25 cellular contexts compared by ENCODE assay signal in the genomic region with DNA sequence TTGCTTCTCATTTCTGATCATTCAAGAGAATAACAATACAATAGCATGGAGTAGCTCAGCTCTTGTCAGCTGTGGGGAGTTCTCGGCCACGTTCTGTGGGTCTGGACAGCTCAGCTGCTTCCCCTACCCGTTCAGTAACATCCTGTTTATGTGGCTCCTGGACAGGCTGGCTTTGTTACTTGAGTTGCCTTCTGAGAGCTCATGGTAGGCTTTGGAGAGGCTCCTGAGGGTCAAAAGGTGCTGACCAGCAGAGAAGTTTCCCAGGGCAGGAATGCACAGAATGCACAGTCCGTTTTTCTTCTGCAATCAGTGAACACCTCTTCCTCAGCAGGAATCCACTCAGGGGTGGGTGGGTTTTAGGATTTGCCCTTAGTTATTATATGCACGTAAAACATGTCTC.
"Had no signal": no experiment of that assay in that cellular context is flagged by ENCODE, and none has a peak within 500 bp of the region (broad histone marks: within the 10 kb centered on the region; RNA-seq: fewer than 3 reads in every experiment).

No MANE protein-coding gene starts in this region.

- H3K9me3 ChIP-seq: breast epithelium, sigmoid colon, testis, vagina had no signal

- H3K27ac ChIP-seq: breast epithelium, hepatocyte, sigmoid colon, testis, vagina had no signal

- H3K4me2 ChIP-seq: hepatocyte, smooth muscle cell had no signal

- H3K4me3 ChIP-seq: breast epithelium, hepatocyte, sigmoid colon, smooth muscle cell, testis, vagina had no signal

- H2AFZ ChIP-seq: hepatocyte had no signal

- H3K79me2 ChIP-seq: hepatocyte had no signal

- H3K27ac Mint-ChIP-seq: activated naive CD8-positive, alpha-beta T cell treated with anti-CD3 and anti-CD28 coated beads for 36 hours; activated T-helper 2 cell treated with anti-CD3 and anti-CD28 coated beads, Interferon-gamma antibody, Interleukin-2, Interleukin-4, amounts not matched to agents 10 μg/mL and 5 μg/mL and 100 μg/mL, durations not matched to agents 14 hours and 24 hours and 36 hours; immature natural killer cell; type B pancreatic cell; WTC11 had no signal

- H3K4me1 Mint-ChIP-seq: activated naive CD8-positive, alpha-beta T cell treated with anti-CD3 and anti-CD28 coated beads for 36 hours; immature natural killer cell had no signal

- ATAC-seq: activated T-cell treated with anti-CD3 and anti-CD28 coated beads, Interleukin-2, amount 50 U/mL, for 4 hours; left ventricle myocardium superior; WTC11 had no signal

- H3K4me3 Mint-ChIP-seq: activated naive CD8-positive, alpha-beta T cell treated with anti-CD3 and anti-CD28 coated beads for 36 hours; activated T-cell treated with anti-CD3 and anti-CD28 coated beads, Interleukin-2, amount 50 U/mL, for 4 hours; immature natural killer cell; nephron; type B pancreatic cell; WTC11 had no signal

- DNase-seq: activated CD8-positive, alpha-beta memory T cell treated with anti-CD3 and anti-CD28 coated beads for 24 hours; activated CD8-positive, alpha-beta memory T cell treated with anti-CD3 and anti-CD28 coated beads, Interleukin-2, amount 50 U/mL, for 48 hours; activated naive CD4-positive, alpha-beta T cell treated with Interleukin-2 at 50 U/mL for 16 hours; activated naive CD8-positive, alpha-beta T cell treated with anti-CD3 and anti-CD28 coated beads for 36 hours; activated T-cell treated with anti-CD3 and anti-CD28 coated beads, Interleukin-2, amount 50 U/mL, for 4 hours; erythroblast; foreskin fibroblast; immature natural killer cell; left ventricle myocardium superior; mammary epithelial cell; posterior cingulate gyrus; sigmoid colon; stimulated activated CD4-positive, alpha-beta T cell treated with anti-CD3 and anti-CD28 coated beads, Interleukin-15, amount 100 ng/mL, for 24 hours; stimulated activated CD4-positive, alpha-beta T cell treated with anti-CD3 and anti-CD28 coated beads, Interleukin-2, amount 100 ng/mL, for 48 hours; stimulated activated naive CD4-positive, alpha-beta T cell; T-helper 1 cell; testis had no signal

- H3K36me3 ChIP-seq: breast epithelium, sigmoid colon, vagina had no signal

- H3K4me1 ChIP-seq: breast epithelium, sigmoid colon, testis, vagina had no signal

- H3K9me3 Mint-ChIP-seq: activated naive CD8-positive, alpha-beta T cell treated with anti-CD3 and anti-CD28 coated beads for 36 hours; activated T-cell treated with anti-CD3 and anti-CD28 coated beads, Interleukin-2, amount 50 U/mL, for 4 hours; activated T-helper 2 cell treated with anti-CD3 and anti-CD28 coated beads, Interferon-gamma antibody, Interleukin-2, Interleukin-4, amounts not matched to agents 10 μg/mL and 5 μg/mL and 100 μg/mL, durations not matched to agents 14 hours and 24 hours and 36 hours; immature natural killer cell; nephron; type B pancreatic cell; WTC11 had no signal

- H3K27me3 Mint-ChIP-seq: type B pancreatic cell had no signal

- H3K36me3 Mint-ChIP-seq: activated naive CD8-positive, alpha-beta T cell treated with anti-CD3 and anti-CD28 coated beads for 36 hours; immature natural killer cell; type B pancreatic cell; WTC11 had no signal

- H3K27me3 ChIP-seq: breast epithelium, hepatocyte, testis, vagina had no signal
